In the genomic region with DNA sequence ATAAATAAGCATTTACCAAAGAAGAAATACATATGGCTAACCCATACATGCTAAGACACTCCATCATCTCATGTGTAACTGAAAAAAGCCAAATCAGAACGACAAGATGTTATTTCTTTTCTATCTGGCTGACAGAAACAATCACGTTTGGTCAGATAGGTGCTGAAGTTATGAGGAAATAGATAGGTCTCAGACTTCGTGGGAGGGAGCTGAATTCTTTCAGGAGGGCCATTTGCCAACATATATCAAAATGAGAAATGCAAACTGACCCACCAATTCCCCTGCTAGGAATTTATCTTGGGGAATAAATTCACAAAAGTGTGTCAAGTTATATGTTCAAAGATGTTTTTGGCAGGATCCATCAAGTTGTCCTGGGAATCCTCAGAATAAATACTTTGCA, we compare ENCODE assay signal across 34 cellular contexts.
"Had no signal": no experiment of that assay in that cellular context is flagged by ENCODE, and none has a peak within 500 bp of the region (broad histone marks: within the 10 kb centered on the region; RNA-seq: fewer than 3 reads in every experiment).

No MANE protein-coding gene starts in this region.

- ATAC-seq: PC-3 had no signal

- H3K27ac ChIP-seq: ascending aorta, Peyer's patch, VCaP had no signal

- H3K27me3 ChIP-seq: ascending aorta, MG63, Peyer's patch had no signal

- H3K9me3 ChIP-seq: ascending aorta, MG63, Peyer's patch had no signal

- H3K4me3 ChIP-seq: ascending aorta, MG63, Peyer's patch had no signal

- DNase-seq: activated B cell treated with CpG ODN at 0.5 μM for 24 hours; activated CD4-positive, alpha-beta memory T cell treated with anti-CD3 and anti-CD28 coated beads for 36 hours; activated CD4-positive, alpha-beta T cell treated with anti-CD3 and anti-CD28 coated beads for 4 hours; activated CD4-positive, alpha-beta T cell treated with anti-CD3 and anti-CD28 coated beads, Interleukin-2, amount 50 U/mL, for 1 hour; activated CD4-positive, CD25-positive, alpha-beta regulatory T cell treated with anti-CD3 and anti-CD28 coated beads, Interleukin-2, amount 50 U/mL, for 72 hours; activated CD8-positive, alpha-beta memory T cell treated with anti-CD3 and anti-CD28 coated beads, Interleukin-2, amount 50 U/mL, for 4 hours; activated effector memory CD4-positive, alpha-beta T cell treated with anti-CD3 and anti-CD28 coated beads, Interleukin-2, amount 50 U/mL, for 16 hours; activated naive CD4-positive, alpha-beta T cell; activated naive CD4-positive, alpha-beta T cell treated with anti-CD3 and anti-CD28 coated beads, Interleukin-2, amount 50 U/mL, for 16 hours; activated naive CD8-positive, alpha-beta T cell treated with anti-CD3 and anti-CD28 coated beads for 36 hours; activated T-cell treated with anti-CD3 and anti-CD28 coated beads, Interleukin-2, amount 50 U/mL, for 48 hours; amygdala; central memory CD4-positive, alpha-beta T cell; Kasumi-1; KG1; MG63; NCI-H1048; NCI-H1105 treated with DMSO at 0.1 percent for 48 hours; NCI-H1436; NCI-H1694 treated with DMSO at 0.1 percent for 48 hours; NCI-H2029; NCI-H345; NCI-H524 treated with DMSO at 0.1 percent for 48 hours; NK-92 treated with Interleukin-12 subunit alpha and Interleukin-12 subunit beta, amount 100 ng/mL, for 24 hours; PC-3; Right ventricle myocardium superior; RPMI8226; SW 1271; T-helper 1 cell; T-helper 2 cell; T-helper 9 cell had no signal

- H3K36me3 ChIP-seq: ascending aorta, MG63, Peyer's patch had no signal
